Comparison of ENCODE assay signal across 1 cellular context in genomic region chr2:47070920-47071824, GRCh38.
TF ChIP-seq lines count a peak whose summit lies in the region.

No MANE protein-coding gene starts in this region.

TF ChIP-seq in HepG2, 621 proteins besides CTCF, POLR2A, EP300 and RAD21 (continued from another document):
- peak; percentile 58; the same call in 1 of the 2 replicates for TF ChIP-seq ZNF503 (CRISPR knock-in tag; IDR thresholded peaks at IDR 0.05)
- peak; percentile 47 for TF ChIP-seq AHDC1 (CRISPR knock-in tag; IDR thresholded peaks at IDR 0.05; ENCODE audit: borderline replicate concordance)
- peak; percentile 97 for TF ChIP-seq RXRA (CRISPR knock-in tag; IDR thresholded peaks at IDR 0.05)
- TF ChIP-seq KLF12 (CRISPR knock-in tag; IDR thresholded peaks at IDR 0.05; ENCODE audit: borderline replicate concordance) = no peak
- no peak for TF ChIP-seq HHEX (CRISPR knock-in tag; IDR thresholded peaks at IDR 0.05)
- peak; percentile 85; the same call in 1 of the 2 replicates for TF ChIP-seq MTERF4 (CRISPR knock-in tag; IDR thresholded peaks at IDR 0.05)
- TF ChIP-seq GTF2F1 (IDR thresholded peaks at IDR 0.05; ENCODE audit: low read length) = no peak
- no peak for TF ChIP-seq AFF4 (CRISPR knock-in tag; IDR thresholded peaks at IDR 0.05)
- peak; percentile 73 for TF ChIP-seq FOXP4 (CRISPR knock-in tag; IDR thresholded peaks at IDR 0.05)
- peak; percentile 86 for TF ChIP-seq ZNF687 (CRISPR knock-in tag; IDR thresholded peaks at IDR 0.05)
- peak; percentile 64 for TF ChIP-seq HDAC2 (CRISPR knock-in tag; IDR thresholded peaks at IDR 0.05)
- TF ChIP-seq MIER2 (CRISPR knock-in tag; IDR thresholded peaks at IDR 0.05) = no peak
- no peak for TF ChIP-seq ZNF572 (CRISPR knock-in tag; IDR thresholded peaks at IDR 0.05)
- no peak for TF ChIP-seq MLX (CRISPR knock-in tag; IDR thresholded peaks at IDR 0.05)
- no peak for TF ChIP-seq ATF7-NPFF (CRISPR knock-in tag; IDR thresholded peaks at IDR 0.05; ENCODE audit: low read depth)
- TF ChIP-seq ONECUT2 (CRISPR knock-in tag; IDR thresholded peaks at IDR 0.05) = no peak
- 0 out of 2 replicates have a peak, but pooled peaks have one; percentile 24 for TF ChIP-seq SIN3A (IDR thresholded peaks at IDR 0.05; ENCODE audit: borderline replicate concordance, low read depth, low read length)
- TF ChIP-seq ZNF704 (CRISPR knock-in tag; IDR thresholded peaks at IDR 0.05; ENCODE audit: borderline replicate concordance) = no peak
- no peak for TF ChIP-seq ZNF597 (CRISPR knock-in tag; IDR thresholded peaks at IDR 0.05)
- TF ChIP-seq ZNF124 (CRISPR knock-in tag; IDR thresholded peaks at IDR 0.05) = peak; percentile 17; the same call in 1 of the 2 replicates
